ENCODE assay signal across 26 cellular contexts in the genomic region with DNA sequence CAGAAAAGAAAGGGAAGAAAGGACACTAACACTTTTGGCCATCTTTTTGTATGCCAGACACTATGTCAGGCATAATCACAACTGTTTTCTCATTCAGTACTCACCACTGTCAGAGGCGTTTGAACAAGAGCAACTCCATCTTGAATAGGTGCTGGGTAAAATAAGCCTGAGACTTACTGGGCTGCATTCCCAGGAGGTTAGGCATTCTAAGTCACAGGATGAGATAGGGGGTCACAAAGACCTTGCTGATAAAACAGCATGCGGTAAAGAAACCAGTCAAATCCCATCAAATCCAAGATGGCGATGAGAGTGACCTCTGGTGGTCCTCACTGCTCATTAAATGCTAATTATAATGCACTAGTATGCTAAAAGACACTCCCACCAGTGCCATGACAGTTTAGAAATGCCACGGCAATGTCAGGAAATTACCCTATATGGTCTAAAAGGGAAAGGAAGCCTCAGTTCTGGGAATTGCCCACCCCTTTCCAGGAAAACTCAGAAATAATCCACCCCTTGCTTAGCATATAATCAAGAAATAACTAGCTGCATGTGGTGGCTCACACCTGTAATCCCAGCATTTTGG. TPM values are rescaled to one million over a fixed set of nuclear protein-coding genes. Genes with fewer than 3 reads are reported as not detected.
A peak's percentile ranks its signal among the peaks of the same experiment; 100 is the strongest.
DNase-seq lines count a peak whose midpoint lies in the region; FAIRE-seq and TF ChIP-seq lines count a peak whose summit lies in the region.
"Had no signal": no experiment of that assay in that cellular context is flagged by ENCODE, and none has a peak within 500 bp of the region (broad histone marks: within the 10 kb centered on the region; RNA-seq: fewer than 3 reads in every experiment).

No MANE protein-coding gene starts in this region.

- no peak overlapping the region for H3K9ac ChIP-seq in Loucy (ENCODE audit: low read depth, low read length, poor library complexity, severe bottlenecking)
- no peak overlapping the region for H3K9ac ChIP-seq in endodermal cell (ENCODE audit: extremely low read depth, low read length, poor library complexity, severe bottlenecking)

- H3K9me3 Mint-ChIP-seq in endodermal cell: no peaks in the 10 kb centered on the region
- H3K9me3 Mint-ChIP-seq: CD8-positive, alpha-beta T cell had no signal

- in situ Hi-C loops in G401 (cut with HindIII; ENCODE audit: low sequenced_read_pairs): no loop called here

- H3K4me2 ChIP-seq in DOHH2 (ENCODE audit: low read length) (no peak overlapping the region), Loucy (ENCODE audit: low read depth, low read length, poor library complexity, severe bottlenecking) (no peak overlapping the region)
- H3K4me2 ChIP-seq: PC-9 had no signal

- H4K20me1 ChIP-seq in DOHH2 (ENCODE audit: control insufficient read depth, insufficient read depth, low read depth, low read length) (no peaks in the 10 kb centered on the region), Loucy (ENCODE audit: insufficient read depth, low read length, poor library complexity, severe bottlenecking) (no peaks in the 10 kb centered on the region)

- DNase-seq in D721Med (ENCODE audit: insufficient read length, low spot score) (no peak), endodermal cell (peak; percentile 69), G401 (ENCODE audit: low spot score) (no peak), NCI-H146 (lab: John Stamatoyannopoulos, UW) (no peak), GM19240 (ENCODE audit: insufficient read length, low spot score) (no peak), hypothalamus (lab: John Stamatoyannopoulos, UW) (no peak)
- DNase-seq: CD8-positive, alpha-beta T cell; DMS 273 treated with DMSO at 0.1 percent for 48 hours; DMS79; MM.1S; NCI-H1048; NCI-H1417; NCI-H1694 treated with DMSO at 0.1 percent for 48 hours; NCI-H2081; NCI-H226; NCI-H510A; PC-9 had no signal

- H3K27ac ChIP-seq in DOHH2 (ENCODE audit: low read depth, low read length) (no peak overlapping the region), endodermal cell (ENCODE audit: low read depth, low read length) (no peak overlapping the region)
- H3K27ac ChIP-seq: C4-2B, HL-60, PC-9, SJSA1 had no signal

- no peaks in the 10 kb centered on the region for H3K36me3 ChIP-seq in DOHH2 (ENCODE audit: control insufficient read depth, low read length)
- H3K36me3 ChIP-seq in Loucy (ENCODE audit: insufficient read depth, low read length): no peaks in the 10 kb centered on the region
- H3K36me3 ChIP-seq in endodermal cell (ENCODE audit: control insufficient read depth, insufficient read depth, low read length): no peaks in the 10 kb centered on the region
- H3K36me3 ChIP-seq: SJSA1 had no signal

- no peak overlapping the region for H3K4me3 Mint-ChIP-seq in endodermal cell
- H3K4me3 Mint-ChIP-seq: B cell; CD8-positive, alpha-beta T cell had no signal

- H3K4me3 ChIP-seq in DOHH2 (ENCODE audit: low read length): no peak overlapping the region
- no peak overlapping the region for H3K4me3 ChIP-seq in Loucy (ENCODE audit: low read length, poor library complexity, severe bottlenecking)
- H3K4me3 ChIP-seq in endodermal cell (ENCODE audit: low read length): no peak overlapping the region
- H3K4me3 ChIP-seq: PC-9, SJSA1 had no signal

- H3K4me1 Mint-ChIP-seq in endodermal cell: peaks cover 38% of the 10 kb centered on the region
- H3K4me1 Mint-ChIP-seq: B cell had no signal

- H3K9me3 ChIP-seq in DOHH2 (ENCODE audit: control insufficient read depth, insufficient read depth, low read length) (no peaks in the 10 kb centered on the region), Loucy (ENCODE audit: insufficient read depth, low read depth, low read length) (no peaks in the 10 kb centered on the region), endodermal cell (ENCODE audit: control insufficient read depth, low read length) (no peaks in the 10 kb centered on the region)
- H3K9me3 ChIP-seq: Caco-2, SJSA1 had no signal

- peaks cover 19% of the 10 kb centered on the region for H3K27me3 ChIP-seq in DOHH2 (ENCODE audit: control insufficient read depth, low read length)
- H3K27me3 ChIP-seq in Loucy (ENCODE audit: insufficient read depth, low read length, poor library complexity, severe bottlenecking): no peaks in the 10 kb centered on the region
- peaks cover 23% of the 10 kb centered on the region for H3K27me3 ChIP-seq in endodermal cell (ENCODE audit: control insufficient read depth, insufficient read depth, low read length, poor library complexity, severe bottlenecking)
- H3K27me3 ChIP-seq: SJSA1 had no signal

- H2AFZ ChIP-seq in Loucy (ENCODE audit: low read length): no peak overlapping the region
- H2AFZ ChIP-seq: PC-9 had no signal

- no peaks in the 10 kb centered on the region for H3K79me2 ChIP-seq in DOHH2 (ENCODE audit: control insufficient read depth, low read length)
- H3K79me2 ChIP-seq in Loucy (ENCODE audit: insufficient read depth, low read length): no peaks in the 10 kb centered on the region

- 51 to 56% methylated on average over 3 to 4 of the region's 4 CpGs for WGBS in endodermal cell (ENCODE audit: insufficient coverage in 1 of 2, insufficient read length in 1 of 2), 2 experiments

- H3F3A ChIP-seq in DOHH2 (ENCODE audit: control insufficient read depth, insufficient read depth): no peaks in the 10 kb centered on the region
- H3F3A ChIP-seq in Loucy (ENCODE audit: low read depth): no peaks in the 10 kb centered on the region

- no peak for FAIRE-seq in D721Med (lab: Jason Lieb, UNC)
- FAIRE-seq: H54, HepG2 had no signal

- peak; percentile 8 for TF ChIP-seq CTCF in D721Med (IDR thresholded peaks at IDR 0.05; ENCODE audit: insufficient read depth, missing control alignments)
- TF ChIP-seq CTCF in DOHH2 (IDR thresholded peaks at IDR 0.05; ENCODE audit: low read depth, low read length, poor library complexity, severe bottlenecking): peak; percentile 37
- TF ChIP-seq CTCF in Loucy (conservative IDR thresholded peaks at IDR 0.05; ENCODE audit: low read length): peak; percentile 33
- peak; percentile 60 for TF ChIP-seq CTCF in endodermal cell (conservative IDR thresholded peaks at IDR 0.05)

- H3K4me1 ChIP-seq in DOHH2 (ENCODE audit: control insufficient read depth, low read length) (no peaks in the 10 kb centered on the region), Loucy (ENCODE audit: insufficient read depth, low read length, poor library complexity, severe bottlenecking) (no peaks in the 10 kb centered on the region), endodermal cell (ENCODE audit: control insufficient read depth, insufficient read depth, low read length) (peaks cover 15% of the 10 kb centered on the region)
- H3K4me1 ChIP-seq: SJSA1 had no signal

- H3K36me3 Mint-ChIP-seq in endodermal cell (ENCODE audit: low read depth): no peaks in the 10 kb centered on the region
- H3K36me3 Mint-ChIP-seq: CD8-positive, alpha-beta T cell had no signal

- H3K9me2 ChIP-seq in DOHH2 (replicated peaks; ENCODE audit: control insufficient read depth, low read length) (no peaks in the 10 kb centered on the region), Loucy (replicated peaks; ENCODE audit: low read depth, low read length) (no peaks in the 10 kb centered on the region)

- H3K27ac Mint-ChIP-seq in endodermal cell: no peak overlapping the region
- H3K27ac Mint-ChIP-seq: B cell; CD8-positive, alpha-beta T cell had no signal

- peaks cover 42% of the 10 kb centered on the region for H3K27me3 Mint-ChIP-seq in endodermal cell (ENCODE audit: insufficient read depth)

RNA-seq across cellular contexts. Expression of gene LYRM9, which starts 14.9 kb away (rescaled TPM):
- total RNA-seq in endodermal cell: 1 to 10 TPM; 5.8 to 8.3 TPM
- polyA plus RNA-seq in endodermal cell (2013, experiment 1 of 2): 8.6 TPM
- polyA plus RNA-seq in endodermal cell (2013, experiment 2 of 2): 6.6 TPM
- total RNA-seq in G401 (2014; rRNA removed; shearing (Covaris generic)): 5.9 and 8.2 TPM in 2 replicates

Comparison
In these comparisons a context has a peak if more than half of its experiments do, and no peak if none do; other contexts are left out.
1. CTCF ChIP-seq: peak in every context shown above with its lines; median percentile 60 in endodermal cell; 37 in DOHH2; 33 in Loucy; 8 in D721Med.